In the genomic region with DNA sequence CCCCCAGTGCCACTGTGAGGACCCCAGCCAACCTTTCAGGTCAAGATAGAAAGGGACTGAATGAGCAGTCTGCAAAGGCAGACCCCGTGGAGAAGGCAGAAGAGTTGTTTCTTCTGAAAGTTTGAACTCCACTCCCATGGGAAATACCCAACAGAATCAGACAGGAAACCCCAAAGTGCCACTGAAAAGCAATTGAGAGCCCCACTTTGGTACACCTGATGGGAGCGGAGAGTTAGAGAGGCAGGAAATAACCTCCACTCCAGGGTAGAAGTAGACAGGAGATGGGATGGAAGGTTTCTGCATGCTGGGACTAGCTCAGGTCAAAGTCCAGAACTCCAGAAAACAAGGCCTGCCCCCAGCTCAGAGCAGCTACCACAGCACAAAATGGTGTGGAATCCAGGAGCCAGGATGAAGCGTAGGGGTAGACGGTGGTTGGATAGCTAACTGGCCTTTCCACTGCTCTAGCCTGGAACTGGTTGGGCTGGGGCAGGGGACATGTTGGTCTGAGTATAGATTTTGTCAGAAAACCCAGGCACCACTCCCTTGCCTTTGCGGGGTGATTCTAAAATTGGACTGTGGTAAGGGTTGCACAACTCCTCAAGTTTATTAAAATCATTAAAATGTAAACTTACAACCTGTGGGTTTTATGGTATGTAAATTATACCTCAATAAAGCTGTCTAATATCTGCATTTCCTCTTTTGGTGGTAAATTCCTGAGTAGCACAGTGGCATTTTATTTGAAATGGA, we compare ENCODE assay signal across 8 cellular contexts. TPM values are rescaled to one million over a fixed set of nuclear protein-coding genes. Genes with fewer than 3 reads are reported as not detected.
DNase-seq lines count a peak whose midpoint lies in the region; ATAC-seq and TF ChIP-seq lines count a peak whose summit lies in the region.

No MANE protein-coding gene starts in this region.

- H4K20me1 ChIP-seq in GM23248 (ENCODE audit: insufficient read depth), result no peaks in the 10 kb centered on the region

- H3K27me3 ChIP-seq in GM23248 (replicated peaks; ENCODE audit: insufficient read depth) (no peaks in the 10 kb centered on the region), gastroesophageal sphincter (no peaks in the 10 kb centered on the region)

- in situ Hi-C loops in GM23248 (cut with MboI), result no loop called here

- H3K9me3 ChIP-seq in GM23248 (ENCODE audit: low read depth) (no peaks in the 10 kb centered on the region), gastroesophageal sphincter (no peaks in the 10 kb centered on the region)

- no peak for TF ChIP-seq EP300 in gastroesophageal sphincter (IDR thresholded peaks at IDR 0.05)

- H3K27ac ChIP-seq in GM23248 (no peak overlapping the region), gastroesophageal sphincter (peak overlapping the region in 3 of 4 donors; percentile 92 to 96 (median 94))

- no peaks in the 10 kb centered on the region for H3K9me2 ChIP-seq in GM23248 (ENCODE audit: insufficient read depth)

- TF ChIP-seq CTCF in AG04449 (IDR thresholded peaks at IDR 0.05; ENCODE audit: insufficient read depth, low read length, missing control alignments) (no peak), gastroesophageal sphincter (IDR thresholded peaks at IDR 0.05) (no peak)

- H3K79me2 ChIP-seq in GM23248 (ENCODE audit: insufficient read depth), result peaks cover 18% of the 10 kb centered on the region

- no peak overlapping the region for H3K9ac ChIP-seq in GM23248

- POLR2A ChIA-PET in AG04449 (lab: Yijun Ruan, JAX), result interaction anchor here (1.3 kb wide), 1 partner anchor 126 kb away, joined by 3 read pairs; the partner anchor contains the start of gene COPG1

- no peak overlapping the region for H3K4me2 ChIP-seq in GM23248 (ENCODE audit: unreplicated experiment)

- WGBS in GM23248 (ENCODE audit: low coverage in 1 of 2, low lambda C conversion rate in 2 of 2, missing lambda C conversion rate in 2 of 2), 2 experiments, result 56 to 59% methylated on average over 5 of the region's 5 CpGs
- 47 to 63% methylated on average over 3 to 4 of the region's 5 CpGs for WGBS in gastroesophageal sphincter (ENCODE audit: low coverage in 1 of 2), 2 donors

- H3K4me3 ChIP-seq in AG04449 (ENCODE audit: low read depth, low read length), result no peak overlapping the region
- no peak overlapping the region for H3K4me3 ChIP-seq in GM23248
- no peak overlapping the region for H3K4me3 ChIP-seq in gastroesophageal sphincter

- H3F3A ChIP-seq in GM23248 (ENCODE audit: insufficient read depth), result peaks cover 25% of the 10 kb centered on the region; the same call in 1 of the 2 replicates

- DNase-seq in AG04449 (ENCODE audit: low read depth, low spot score) (peak; percentile 14), GM23248 (peak; percentile 55), T-helper 22 cell (ENCODE audit: low read depth) (peak; percentile 27), SHP77 (lab: John Stamatoyannopoulos, UW) (no peak), NCI-H446 (lab: John Stamatoyannopoulos, UW) (no peak), NCI-H774 (lab: John Stamatoyannopoulos, UW) (no peak)

- H3K4me1 ChIP-seq in GM23248 (ENCODE audit: insufficient read depth), result no peaks in the 10 kb centered on the region; the same call in 1 of the 2 replicates
- peaks cover 3 to 32% (median 14%) of the 10 kb centered on the region in 3 donors for H3K4me1 ChIP-seq in gastroesophageal sphincter

- CTCF ChIA-PET in AG04449 (lab: Yijun Ruan, JAX), result interaction anchor here (1.1 to 8.1 kb wide), 4 partner anchors 13 to 153 kb away, joined by 3 to 55 read pairs (median 52); no protein-coding TSS in a partner anchor

- ATAC-seq in gastroesophageal sphincter (no peak), HG02798 (IDR thresholded peaks at IDR 0.05; ENCODE audit: poor library complexity, unreplicated experiment) (no peak)

- H3K36me3 ChIP-seq in GM23248 (ENCODE audit: low read depth) (no peaks in the 10 kb centered on the region), gastroesophageal sphincter (peaks cover 0 to 33% of the 10 kb centered on the region in 2 donors)

- H2AFZ ChIP-seq in GM23248, result no peak overlapping the region

- TF ChIP-seq POLR2A in gastroesophageal sphincter (IDR thresholded peaks at IDR 0.05), result no peak

RNA-seq across cellular contexts. Expression of gene RAB43, which starts 1.9 kb away (rescaled TPM):
- 19.7 and 21.6 TPM in 2 replicates for total RNA-seq in GM23248 (2014; rRNA removed; shearing (Covaris generic))
- 6.0 and 6.9 TPM in 2 replicates for polyA plus RNA-seq in GM23248 (2016; fragmentation: Nextera tagmentation; extraction: Ambion mirVana)
- total RNA-seq in gastroesophageal sphincter, result 10 to 100 TPM; 10.3 to 17.9 (median 15.7) TPM

RNA-seq across cellular contexts. Expression of gene ISY1, which starts 37.4 kb away (rescaled TPM):
- 28.3 and 33.8 TPM in 2 replicates for total RNA-seq in GM23248 (2014; rRNA removed; shearing (Covaris generic))
- polyA plus RNA-seq in GM23248 (2016; fragmentation: Nextera tagmentation; extraction: Ambion mirVana), result 51.3 and 51.9 TPM in 2 replicates
- total RNA-seq in gastroesophageal sphincter, result 10 to 100 TPM; 22.6 to 30.4 (median 25.7) TPM

Comparison
In these comparisons a context has a peak if more than half of its experiments do, and no peak if none do; other contexts are left out.
1. DNase-seq: peak in AG04449 (single experiment), GM23248 (single experiment) and T-helper 22 cell (single experiment); none in SHP77 (0 of 2), NCI-H446 (0 of 2) and NCI-H774 (single experiment).